In the genomic region with DNA sequence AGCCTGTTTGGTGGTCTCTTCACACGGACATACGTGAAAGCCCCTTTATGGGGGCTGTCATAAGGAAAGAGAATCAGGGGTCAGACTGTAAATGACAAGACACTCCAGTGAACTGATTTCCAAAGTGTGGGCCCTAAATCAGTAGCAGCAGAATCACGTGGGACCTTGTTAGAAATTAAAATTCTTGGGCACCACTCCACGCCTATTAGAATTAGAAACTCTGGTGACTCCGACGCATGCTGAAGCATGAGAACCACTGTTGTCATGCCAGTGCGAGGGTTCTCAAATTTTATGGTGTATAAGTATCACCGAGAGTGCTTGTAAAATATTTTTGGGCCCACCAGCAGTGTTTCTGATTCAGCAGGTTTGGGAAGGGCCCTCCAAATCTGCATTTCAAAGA, we compare ENCODE assay signal across 17 cellular contexts.
DNase-seq lines count a peak whose midpoint lies in the region; ATAC-seq and TF ChIP-seq lines count a peak whose summit lies in the region.
"Had no signal": no experiment of that assay in that cellular context is flagged by ENCODE, and none has a peak within 500 bp of the region (broad histone marks: within the 10 kb centered on the region; RNA-seq: fewer than 3 reads in every experiment).

No MANE protein-coding gene starts in this region.

- WGBS in psoas muscle, 3 donors = 40 to 73% (median 57%) methylated on average over 8 of the region's 8 CpGs

- H3K36me3 Mint-ChIP-seq in natural killer cell treated with Interleukin-12 subunit alpha and Interleukin-12 subunit beta and Interleukin-15 and Interleukin-18, amount 100 ng/mL, for 72 hours = no peaks in the 10 kb centered on the region
- H3K36me3 Mint-ChIP-seq: CD8-positive, alpha-beta T cell had no signal

- intact Hi-C loops in psoas muscle (cut with DNase I) = no loop called here

- H3K4me1 ChIP-seq in cardiac muscle cell (ENCODE audit: low read depth) = peaks cover 31% of the 10 kb centered on the region
- H3K4me1 ChIP-seq in right atrium auricular region = no peaks in the 10 kb centered on the region
- H3K4me1 ChIP-seq in ES-I3 (ENCODE audit: insufficient read depth, low read length) = peaks cover 32% of the 10 kb centered on the region
- H3K4me1 ChIP-seq in HUES6 (ENCODE audit: control insufficient read depth, insufficient read depth, low read length) = peaks cover 55% of the 10 kb centered on the region
- H3K4me1 ChIP-seq in psoas muscle = no peaks in the 10 kb centered on the region
- H3K4me1 ChIP-seq: BLaER1 treated with 17β-estradiol and CSF1 and Interleukin-3, amounts not matched to agents 10 nM and 100 nM had no signal

- DNase-seq in cardiac muscle cell (ENCODE audit: low read depth in 1 of 2, low spot score in 1 of 2) (no peak), right atrium auricular region (ENCODE audit: low spot score) (no peak), psoas muscle (no peak)
- no peak for DNase-seq in natural killer cell treated with Interleukin-12 subunit alpha and Interleukin-12 subunit beta and Interleukin-15 and Interleukin-18, amount 100 ng/mL, for 72 hours (ENCODE audit: low spot score)
- DNase-seq: CD8-positive, alpha-beta T cell; DMS 273 treated with DMSO at 0.1 percent for 48 hours; DMS53; DND-41; EL; HCEC 1CT; IMR-90 had no signal

- H3K27me3 ChIP-seq in cardiac muscle cell (no peaks in the 10 kb centered on the region), right atrium auricular region (no peaks in the 10 kb centered on the region), HUES6 (ENCODE audit: control insufficient read depth, insufficient read depth, low read length) (no peaks in the 10 kb centered on the region; the same call in 1 of the 2 replicates), psoas muscle (ENCODE audit: insufficient read depth in 3 of 3, low read length in 2 of 3) (no peaks in the 10 kb centered on the region)

- TF ChIP-seq CTCF in cardiac muscle cell (IDR thresholded peaks at IDR 0.05; ENCODE audit: low read depth, low read length) = no peak
- TF ChIP-seq CTCF in right atrium auricular region (IDR thresholded peaks at IDR 0.05) = no peak
- TF ChIP-seq CTCF in psoas muscle (IDR thresholded peaks at IDR 0.05) = no peak

- peaks cover 6% of the 10 kb centered on the region for H3K9me3 Mint-ChIP-seq in natural killer cell treated with Interleukin-12 subunit alpha and Interleukin-12 subunit beta and Interleukin-15 and Interleukin-18, amount 100 ng/mL, for 72 hours
- H3K9me3 Mint-ChIP-seq: CD8-positive, alpha-beta T cell had no signal

- no peak overlapping the region for H3K27ac Mint-ChIP-seq in natural killer cell treated with Interleukin-12 subunit alpha and Interleukin-12 subunit beta and Interleukin-15 and Interleukin-18, amount 100 ng/mL, for 72 hours
- H3K27ac Mint-ChIP-seq: B cell; CD8-positive, alpha-beta T cell had no signal

- no peaks in the 10 kb centered on the region for H3K9me3 ChIP-seq in cardiac muscle cell (ENCODE audit: low read depth)
- no peaks in the 10 kb centered on the region for H3K9me3 ChIP-seq in right atrium auricular region
- no peaks in the 10 kb centered on the region for H3K9me3 ChIP-seq in ES-I3 (ENCODE audit: control insufficient read depth, insufficient read depth, low read length)
- no peaks in the 10 kb centered on the region for H3K9me3 ChIP-seq in HUES6 (ENCODE audit: control insufficient read depth, insufficient read depth, low read depth, low read length)
- no peaks in the 10 kb centered on the region for H3K9me3 ChIP-seq in psoas muscle
- H3K9me3 ChIP-seq: BLaER1 treated with 17β-estradiol and CSF1 and Interleukin-3, amounts not matched to agents 10 nM and 100 nM had no signal

- no peak overlapping the region for H3K4me3 Mint-ChIP-seq in natural killer cell treated with Interleukin-12 subunit alpha and Interleukin-12 subunit beta and Interleukin-15 and Interleukin-18, amount 100 ng/mL, for 72 hours
- H3K4me3 Mint-ChIP-seq: B cell; CD8-positive, alpha-beta T cell had no signal

- H3K4me1 Mint-ChIP-seq in natural killer cell treated with Interleukin-12 subunit alpha and Interleukin-12 subunit beta and Interleukin-15 and Interleukin-18, amount 100 ng/mL, for 72 hours (ENCODE audit: low read depth in 2 of 2) = no peaks in the 10 kb centered on the region
- H3K4me1 Mint-ChIP-seq: B cell had no signal

- H3K36me3 ChIP-seq in cardiac muscle cell (no peaks in the 10 kb centered on the region), right atrium auricular region (no peaks in the 10 kb centered on the region), ES-I3 (ENCODE audit: insufficient read depth, low read length) (no peaks in the 10 kb centered on the region), HUES6 (ENCODE audit: control insufficient read depth, insufficient read depth, low read length) (no peaks in the 10 kb centered on the region), psoas muscle (ENCODE audit: insufficient read depth in 1 of 2, low read depth in 1 of 2) (no peaks in the 10 kb centered on the region)
- H3K36me3 ChIP-seq: BLaER1 treated with 17β-estradiol and CSF1 and Interleukin-3, amounts not matched to agents 10 nM and 100 nM had no signal

- H3K4me3 ChIP-seq in cardiac muscle cell (no peak overlapping the region), right atrium auricular region (no peak overlapping the region), HUES6 (ENCODE audit: low read depth, low read length) (peak overlapping the region; percentile 3; the same call in 1 of the 2 replicates), psoas muscle (no peak overlapping the region)
- H3K4me3 ChIP-seq: BLaER1 treated with 17β-estradiol and CSF1 and Interleukin-3, amounts not matched to agents 10 nM and 100 nM had no signal

- ATAC-seq in psoas muscle (peak in 1 of 4 donors; percentile 46), HG03159 (IDR thresholded peaks at IDR 0.05; ENCODE audit: unreplicated experiment) (no peak)
- no peak for ATAC-seq in natural killer cell treated with Interleukin-12 subunit alpha and Interleukin-12 subunit beta and Interleukin-15 and Interleukin-18, amount 100 ng/mL, for 72 hours
- ATAC-seq: CD8-positive, alpha-beta T cell had no signal

- peak overlapping the region; percentile 21; the same call in 1 of the 2 replicates for H3K9ac ChIP-seq in ES-I3 (ENCODE audit: low read depth, low read length)
- H3K9ac ChIP-seq in HUES6 (ENCODE audit: low read length) = peak overlapping the region; percentile 77
- H3K9ac ChIP-seq: BLaER1 treated with 17β-estradiol and CSF1 and Interleukin-3, amounts not matched to agents 10 nM and 100 nM had no signal

- H3K27me3 Mint-ChIP-seq in natural killer cell treated with Interleukin-12 subunit alpha and Interleukin-12 subunit beta and Interleukin-15 and Interleukin-18, amount 100 ng/mL, for 72 hours = no peaks in the 10 kb centered on the region
- H3K27me3 Mint-ChIP-seq: B cell had no signal

- H3K27ac ChIP-seq in cardiac muscle cell (peak overlapping the region; percentile 71), right atrium auricular region (no peak overlapping the region), HUES6 (ENCODE audit: low read depth, low read length) (peak overlapping the region; percentile 75; the same call in 1 of the 2 replicates), psoas muscle (peak overlapping the region; percentile 11)
- H3K27ac ChIP-seq: BLaER1 treated with 17β-estradiol and CSF1 and Interleukin-3, amounts not matched to agents 10 nM and 100 nM; HL-60 had no signal

Comparison
In these comparisons a context has a peak if more than half of its experiments do, and no peak if none do; other contexts are left out.
1. H3K27ac ChIP-seq: peak in cardiac muscle cell (single experiment), HUES6 (single experiment) and psoas muscle (single experiment); none in right atrium auricular region (0 of 2).